ENCODE assay signal across 8 cellular contexts in genomic region chr6:30006170-30007131, GRCh38. TPM values are rescaled to one million over a fixed set of nuclear protein-coding genes. Genes with fewer than 3 reads are reported as not detected.
DNase-seq lines count a peak whose midpoint lies in the region; ATAC-seq and TF ChIP-seq lines count a peak whose summit lies in the region.

No MANE protein-coding gene starts in this region.

- no peak overlapping the region for H3K27ac Mint-ChIP-seq in HFFc6
- no peak overlapping the region for H3K27ac Mint-ChIP-seq in activated naive CD8-positive, alpha-beta T cell

- ATAC-seq in sciatic nerve: peak; percentile 83
- no peak for ATAC-seq in HG03457 (IDR thresholded peaks at IDR 0.05; ENCODE audit: unreplicated experiment)

- no peaks in the 10 kb centered on the region for H3K36me3 Mint-ChIP-seq in HFFc6 (ENCODE audit: low read depth)
- peaks cover 9% of the 10 kb centered on the region for H3K36me3 Mint-ChIP-seq in activated naive CD8-positive, alpha-beta T cell

- no peaks in the 10 kb centered on the region for H3K9me2 ChIP-seq in hepatocyte (replicated peaks; ENCODE audit: insufficient read depth)

- intact Hi-C loops in sciatic nerve (cut with DNase I): loop anchor here (5.0 kb wide), 1 partner anchor 154 kb away; no protein-coding TSS in a partner anchor

- H3K4me1 ChIP-seq in hepatocyte (ENCODE audit: insufficient read depth): peaks cover 15% of the 10 kb centered on the region

- no peaks in the 10 kb centered on the region for H3K79me2 ChIP-seq in hepatocyte

- H3K4me2 ChIP-seq in hepatocyte: peak overlapping the region; percentile 96

- TF ChIP-seq CTCF in HFFc6 (IDR thresholded peaks at IDR 0.05) (no peak), hepatocyte (IDR thresholded peaks at IDR 0.05; ENCODE audit: poor library complexity) (no peak)

- no peaks in the 10 kb centered on the region for H3K36me3 ChIP-seq in hepatocyte (replicated peaks; ENCODE audit: insufficient read depth, low read depth)
- H3K36me3 ChIP-seq in MG63: no peaks in the 10 kb centered on the region

- no peaks in the 10 kb centered on the region for H4K20me1 ChIP-seq in hepatocyte (ENCODE audit: insufficient read depth, poor library complexity, severe bottlenecking)

- no peak overlapping the region for H3K27ac ChIP-seq in hepatocyte

- H3K4me1 Mint-ChIP-seq in HFFc6 (ENCODE audit: low read depth): peaks cover 16% of the 10 kb centered on the region
- H3K4me1 Mint-ChIP-seq in activated naive CD8-positive, alpha-beta T cell (ENCODE audit: low read depth): peaks cover 13% of the 10 kb centered on the region

- no peak for DNase-seq in HFFc6
- DNase-seq in hepatocyte (ENCODE audit: low spot score): peak; percentile 28
- DNase-seq in sciatic nerve (ENCODE audit: low spot score): peak; percentile 65
- no peak for DNase-seq in NCI-H1436 treated with DMSO at 0.1 percent for 48 hours (lab: John Stamatoyannopoulos, UW)
- no peak for DNase-seq in MG63
- no peak for DNase-seq in middle frontal gyrus (ENCODE audit: extremely low spot score, low spot score)

- H3K4me3 ChIP-seq in hepatocyte (peak overlapping the region; percentile 18), MG63 (no peak overlapping the region)

- peaks cover 26% of the 10 kb centered on the region for H3K27me3 Mint-ChIP-seq in HFFc6 (ENCODE audit: insufficient read depth)
- H3K27me3 Mint-ChIP-seq in activated naive CD8-positive, alpha-beta T cell: peaks cover 7% of the 10 kb centered on the region

- H3K9me3 ChIP-seq in hepatocyte (ENCODE audit: low read depth): no peaks in the 10 kb centered on the region
- no peaks in the 10 kb centered on the region for H3K9me3 ChIP-seq in MG63

- no peaks in the 10 kb centered on the region for H3K9me3 Mint-ChIP-seq in HFFc6
- no peaks in the 10 kb centered on the region for H3K9me3 Mint-ChIP-seq in activated naive CD8-positive, alpha-beta T cell (ENCODE audit: low read depth)

- peaks cover 58% of the 10 kb centered on the region for H3K27me3 ChIP-seq in hepatocyte
- H3K27me3 ChIP-seq in MG63: no peaks in the 10 kb centered on the region

- peak overlapping the region; percentile 83 for H2AFZ ChIP-seq in hepatocyte

- 7% methylated on average over 72 of the region's 74 CpGs for WGBS in hepatocyte (ENCODE audit: low lambda C conversion rate, missing lambda C conversion rate)

- peak overlapping the region; percentile 73 for H3K4me3 Mint-ChIP-seq in HFFc6
- H3K4me3 Mint-ChIP-seq in activated naive CD8-positive, alpha-beta T cell: peak overlapping the region; percentile 82

RNA-seq across cellular contexts. Expression of gene POLR1H, which starts 54.6 kb away (rescaled TPM):
- 10 to 100 TPM; 18.6 to 28.3 (median 23.9) TPM for total RNA-seq in HFFc6 (2021; fragmentation: NEBNext Ultra II Directional; extraction: Animal tissue kit (Norgen Biotek cat#: 25700))
- 20.9 and 21.3 TPM in 2 replicates for total RNA-seq in hepatocyte
- polyA plus RNA-seq in hepatocyte: 26.5 and 34.8 TPM in 2 replicates
- 16.6 TPM for total RNA-seq in sciatic nerve
- total RNA-seq in MG63 (2014; rRNA removed; shearing (Covaris generic); ENCODE audit: low replicate concordance): 24.3 and 32.9 TPM in 2 replicates

Comparison
In these comparisons a context has a peak if more than half of its experiments do, and no peak if none do; other contexts are left out.
1. DNase-seq: peak in hepatocyte (single experiment) and sciatic nerve (single experiment); none in HFFc6 (single experiment), NCI-H1436 treated with DMSO at 0.1 percent for 48 hours (single experiment), MG63 (single experiment) and middle frontal gyrus (single experiment).